ENCODE assay signal across 8 cellular contexts in genomic region chr9:115117999-115118470, GRCh38. TPM values are rescaled to one million over a fixed set of nuclear protein-coding genes. Genes with fewer than 3 reads are reported as not detected.
DNase-seq lines count a peak whose midpoint lies in the region; ATAC-seq and TF ChIP-seq lines count a peak whose summit lies in the region.

TNC (minus strand) TSS chr9:115118157; CDS start chr9:115091018, 27,139 bp downstream.

- no peak for TF ChIP-seq CTCF in HFFc6 (IDR thresholded peaks at IDR 0.05)
- TF ChIP-seq CTCF in gastroesophageal sphincter (IDR thresholded peaks at IDR 0.05) = no peak
- TF ChIP-seq CTCF in omental fat pad (IDR thresholded peaks at IDR 0.05) = no peak

- H3K9me3 Mint-ChIP-seq in HFFc6 = no peaks in the 10 kb centered on the region

- peaks cover 0 to 13% of the 10 kb centered on the region in 2 donors for H3K36me3 ChIP-seq in gastroesophageal sphincter

- DNase-seq in HFFc6 (peak; percentile 77), SK-MEL-5 (ENCODE audit: low read depth, low spot score) (peak; percentile 85), omental fat pad (ENCODE audit: low spot score) (peak; percentile 55), SW 1271 (lab: John Stamatoyannopoulos, UW) (no peak), UCSD-AML1 (lab: John Stamatoyannopoulos, UW; ENCODE audit: unreplicated experiment) (no peak)

- H3K4me1 Mint-ChIP-seq in HFFc6 (ENCODE audit: low read depth) = peaks cover 67% of the 10 kb centered on the region

- H3K4me1 ChIP-seq in gastroesophageal sphincter = peaks cover 0 to 55% (median 2%) of the 10 kb centered on the region in 3 donors

- peak; percentile 77 for ATAC-seq in gastroesophageal sphincter
- peak; percentile 51 for ATAC-seq in omental fat pad (ENCODE audit: low FRiP score)
- no peak for ATAC-seq in HG03342 (IDR thresholded peaks at IDR 0.05; ENCODE audit: unreplicated experiment)
- no peak for ATAC-seq in GM19455 (IDR thresholded peaks at IDR 0.05; ENCODE audit: unreplicated experiment)

- H3K27ac ChIP-seq in gastroesophageal sphincter = peak within 1 kb of the TSS; percentile 85 to 93 (median 90)

- no peak for TF ChIP-seq EP300 in gastroesophageal sphincter (IDR thresholded peaks at IDR 0.05)

- H3K4me3 Mint-ChIP-seq in HFFc6 = peak within 1 kb of the TSS; percentile 92

- peak within 1 kb of the TSS; percentile 42 to 56 for H3K4me3 ChIP-seq in gastroesophageal sphincter

- H3K27me3 Mint-ChIP-seq in HFFc6 (ENCODE audit: insufficient read depth) = peaks cover 2% of the 10 kb centered on the region; the same call in 1 of the 2 replicates

- peak within 1 kb of the TSS; percentile 73 for H3K27ac Mint-ChIP-seq in HFFc6

- H3K9me3 ChIP-seq in gastroesophageal sphincter = no peaks in the 10 kb centered on the region

- 0% methylated on average over 1 to 2 of the region's 29 CpGs for WGBS in gastroesophageal sphincter (ENCODE audit: low coverage in 1 of 2), 2 donors

- peaks cover 19% of the 10 kb centered on the region for H3K36me3 Mint-ChIP-seq in HFFc6 (ENCODE audit: low read depth)

- no peaks in the 10 kb centered on the region for H3K27me3 ChIP-seq in gastroesophageal sphincter

- in situ Hi-C loops in SK-MEL-5 (cut with HindIII; ENCODE audit: low pct_unique_long_range_greater_than_20kb, low sequenced_read_pairs) = no loop called here

- peak; percentile 65 to 67 for TF ChIP-seq POLR2A in gastroesophageal sphincter (IDR thresholded peaks at IDR 0.05)

RNA-seq across cellular contexts. Expression of gene TNC, which starts in this region (rescaled TPM):
- total RNA-seq in HFFc6 (2021; fragmentation: NEBNext Ultra II Directional; extraction: Animal tissue kit (Norgen Biotek cat#: 25700)) = 10 to 100 TPM; 51.6 to 86.3 (median 70.4) TPM
- 106 and 132 TPM in 2 replicates for total RNA-seq in SK-MEL-5 (2014; rRNA removed; shearing (Covaris generic))
- polyA plus RNA-seq in SK-MEL-5 (2015; cell fraction: cytosol; rRNA removed) = 400 and 552 TPM in 2 replicates
- 171 and 226 TPM in 2 replicates for polyA plus RNA-seq in SK-MEL-5 (2015; cell fraction: nucleus; rRNA removed)
- 100 to 1,000 TPM; 194 to 799 (median 466) TPM for total RNA-seq in gastroesophageal sphincter
- 10 to 100 TPM in 2 of 4 donors, 1 to 10 TPM in 2; 3.2 to 44.2 (median 10.0) TPM for total RNA-seq in omental fat pad

Comparison
In these comparisons a context has a peak if more than half of its experiments do, and no peak if none do; other contexts are left out.
1. DNase-seq: peak in HFFc6 (single experiment), SK-MEL-5 (single experiment) and omental fat pad (single experiment); none in SW 1271 (0 of 2) and UCSD-AML1 (single experiment).
2. ATAC-seq: peak in gastroesophageal sphincter (single experiment) and omental fat pad (single experiment); none in HG03342 (single experiment) and GM19455 (single experiment).